In genomic region chr11:22828373-22828772, GRCh38 we compare ENCODE assay signal across 8 cellular contexts. TPM values are rescaled to one million over a fixed set of nuclear protein-coding genes. Genes with fewer than 3 reads are reported as not detected.
A peak's percentile ranks its signal among the peaks of the same experiment; 100 is the strongest.
DNase-seq lines count a peak whose midpoint lies in the region; ATAC-seq and TF ChIP-seq lines count a peak whose summit lies in the region.

No MANE protein-coding gene starts in this region.

- H3K4me3 ChIP-seq in ACC112 (ENCODE audit: low read depth, low read length) (peak overlapping the region; percentile 96), HEK293 (ENCODE audit: low read depth, low read length) (peak overlapping the region; percentile 67)

- peak overlapping the region; percentile 100 for H2AFZ ChIP-seq in ACC112 (ENCODE audit: low read length, unreplicated experiment)

- H3K79me2 ChIP-seq in ACC112 (ENCODE audit: control insufficient read depth, insufficient read depth, low read length, unreplicated experiment): peaks cover 8% of the 10 kb centered on the region

- CTCF ChIA-PET in HEK293 (lab: Yijun Ruan, JAX): interaction anchor here (0.5 to 1.7 kb wide), 4 partner anchors 9 to 138 kb away, joined by 3 to 4 read pairs (median 3); no protein-coding TSS in a partner anchor

- H3K27ac ChIP-seq in ACC112 (ENCODE audit: low read depth, low read length) (no peak overlapping the region), HEK293 (ENCODE audit: extremely low read depth, low read depth, low read length) (no peak overlapping the region), VCaP (peak overlapping the region; percentile 73)

- ATAC-seq in HG03025 (IDR thresholded peaks at IDR 0.05; ENCODE audit: low FRiP score, unreplicated experiment): no peak
- no peak for ATAC-seq in HG03045 (IDR thresholded peaks at IDR 0.05; ENCODE audit: unreplicated experiment)
- ATAC-seq in HG02678 (IDR thresholded peaks at IDR 0.05; ENCODE audit: unreplicated experiment): no peak
- ATAC-seq in HG03521 (IDR thresholded peaks at IDR 0.05; ENCODE audit: unreplicated experiment): no peak

- peaks cover 0 to 3% (median 0%) of the 10 kb centered on the region in 3 donors for H3K27me3 Mint-ChIP-seq in immature natural killer cell (ENCODE audit: low read depth in 3 of 3)

- no peak for TF ChIP-seq CTCF in HEK293 (tag by site-specific recombination; IDR thresholded peaks at IDR 0.05)
- TF ChIP-seq CTCF in VCaP (conservative IDR thresholded peaks at IDR 0.05): no peak

- H3K27ac Mint-ChIP-seq in immature natural killer cell: peak overlapping the region in 3 of 6 donors; percentile 17 to 78 (median 70)

- peak overlapping the region; percentile 84 to 95 (median 92) for H3K4me3 Mint-ChIP-seq in immature natural killer cell

- peaks cover under 1 to 10% (median 8%) of the 10 kb centered on the region in 3 donors for H3K36me3 Mint-ChIP-seq in immature natural killer cell

- no peaks in the 10 kb centered on the region for H3K9me3 ChIP-seq in HEK293 (ENCODE audit: control insufficient read depth, insufficient read depth, low read depth, low read length)

- POLR2A ChIA-PET in HEK293 (lab: Yijun Ruan, JAX): interaction anchor here (1.0 to 1.2 kb wide), 3 partner anchors 12 to 203 kb away, joined by 3 read pairs; no protein-coding TSS in a partner anchor

- no peak for DNase-seq in immature natural killer cell

- H3K4me1 ChIP-seq in ACC112 (ENCODE audit: control insufficient read depth, insufficient read depth, low read length, unreplicated experiment) (peaks cover 14% of the 10 kb centered on the region), HEK293 (ENCODE audit: control insufficient read depth, insufficient read depth, low read length) (no peaks in the 10 kb centered on the region; the same call in 1 of the 2 replicates)

- no peaks in the 10 kb centered on the region for H3K27me3 ChIP-seq in ACC112 (ENCODE audit: insufficient read depth, low read length)

- no peaks in the 10 kb centered on the region for H3K9me3 Mint-ChIP-seq in immature natural killer cell

- H3K4me1 Mint-ChIP-seq in immature natural killer cell: peaks cover 14 to 21% of the 10 kb centered on the region in 2 donors

- H3K36me3 ChIP-seq in ACC112 (ENCODE audit: insufficient read depth, low read length) (no peaks in the 10 kb centered on the region), HEK293 (ENCODE audit: control insufficient read depth in 2 of 2, insufficient read depth in 1 of 2, low read length in 2 of 2) (peaks cover 0 to 21% of the 10 kb centered on the region in 2 experiments; a peak in 2 of 3 replicates)

TF ChIP-seq in HEK293, 187 proteins besides CTCF, POLR2A, EP300 and RAD21 (continues in another document):
- TF ChIP-seq PRDM1 (tag by site-specific recombination; IDR thresholded peaks at IDR 0.05) (no peak), PATZ1 (tag by site-specific recombination; IDR thresholded peaks at IDR 0.05) (no peak), ZNF473 (tag by site-specific recombination; IDR thresholded peaks at IDR 0.05) (no peak), ZNF785 (tag by site-specific recombination; IDR thresholded peaks at IDR 0.05) (no peak), PRDM4 (tag by site-specific recombination; IDR thresholded peaks at IDR 0.05) (no peak), ZNF623 (tag by site-specific recombination; IDR thresholded peaks at IDR 0.05) (no peak), ZNF76 (tag by site-specific recombination; IDR thresholded peaks at IDR 0.05; ENCODE audit: borderline replicate concordance, low read depth) (no peak), ZNF148 (tag by site-specific recombination; IDR thresholded peaks at IDR 0.05; ENCODE audit: borderline replicate concordance) (no peak), ZNF664 (tag by site-specific recombination; IDR thresholded peaks at IDR 0.05) (no peak), ZBTB6 (tag by site-specific recombination; IDR thresholded peaks at IDR 0.05) (no peak), ZNF768 (tag by site-specific recombination; IDR thresholded peaks at IDR 0.05) (no peak), ZNF488 (tag by site-specific recombination; IDR thresholded peaks at IDR 0.05) (no peak)

RNA-seq across cellular contexts. Expression of gene SVIP, which starts 1.2 kb away (rescaled TPM):
- 10 to 100 TPM; 25.4 to 28.3 (median 26.7) TPM for polyA plus RNA-seq in immature natural killer cell

RNA-seq across cellular contexts. Expression of gene CCDC179, which starts 31.9 kb away (rescaled TPM):
- not detected for polyA plus RNA-seq in immature natural killer cell
